In genomic region chr2:33220533-33220932, GRCh38 we compare ENCODE assay signal across 23 cellular contexts.
DNase-seq lines count a peak whose midpoint lies in the region; ATAC-seq and TF ChIP-seq lines count a peak whose summit lies in the region.
"Had no signal": no experiment of that assay in that cellular context is flagged by ENCODE, and none has a peak within 500 bp of the region (broad histone marks: within the 10 kb centered on the region; RNA-seq: fewer than 3 reads in every experiment).

No MANE protein-coding gene starts in this region.

- no peaks in the 10 kb centered on the region for H3K36me3 ChIP-seq in PC-3 (ENCODE audit: low read depth, low read length)
- H3K36me3 ChIP-seq in aorta (ENCODE audit: control insufficient read depth in 1 of 2, insufficient read depth in 2 of 2, low read length in 1 of 2), result no peaks in the 10 kb centered on the region
- H3K36me3 ChIP-seq in hepatocyte (replicated peaks; ENCODE audit: insufficient read depth, low read depth), result no peaks in the 10 kb centered on the region
- H3K36me3 ChIP-seq: esophagus squamous epithelium, Peyer's patch had no signal

- ATAC-seq in PC-3 (no peak), aorta (ENCODE audit: low FRiP score) (no peak), HG03354 (IDR thresholded peaks at IDR 0.05; ENCODE audit: poor library complexity, severe bottlenecking, unreplicated experiment) (no peak)
- ATAC-seq: activated CD8-positive, alpha-beta memory T cell treated with anti-CD3 and anti-CD28 coated beads, Interleukin-2, amount 10 ng/mL, durations not matched to agents 7 days and 5 days; GM12878; left cardiac atrium had no signal

- H3K79me2 ChIP-seq in PC-3 (ENCODE audit: low read length), result no peaks in the 10 kb centered on the region
- H3K79me2 ChIP-seq in hepatocyte, result no peaks in the 10 kb centered on the region

- 7 to 14% methylated on average over 3 of the region's 3 CpGs for WGBS in aorta, 2 donors
- 81% methylated on average over 3 of the region's 3 CpGs for WGBS in hepatocyte (ENCODE audit: low lambda C conversion rate, missing lambda C conversion rate)

- H3K27ac Mint-ChIP-seq in mesothelial cell of epicardium, result peak overlapping the region; percentile 31
- H3K27ac Mint-ChIP-seq: activated CD4-positive, alpha-beta T cell treated with anti-CD3 and anti-CD28 coated beads, Interleukin-2, amount 10 ng/mL, durations not matched to agents 24 days and 14 days; activated CD8-positive, alpha-beta memory T cell treated with anti-CD3 and anti-CD28 coated beads, Interleukin-2, amount 10 ng/mL, durations not matched to agents 7 days and 5 days; activated T-helper 1 cell treated with anti-CD3 and anti-CD28 coated beads, Interleukin-12 subunit alpha, Interleukin-12 subunit beta, Interleukin-2, Interleukin-4 antibody, amounts not matched to agents 30 ng/mL and 10 ng/mL and 1 ng/mL, durations not matched to agents 14 hours and 24 hours and 36 hours; progenitor cell of endocrine pancreas had no signal

- intact Hi-C loops in PC-3 (cut with micrococcal nuclease), result no loop called here
- intact Hi-C loops in aorta (cut with DNase I), result no loop called here

- no peak overlapping the region for H3K4me3 Mint-ChIP-seq in mesothelial cell of epicardium
- H3K4me3 Mint-ChIP-seq: activated CD4-positive, alpha-beta T cell treated with anti-CD3 and anti-CD28 coated beads, Interleukin-2, amount 10 ng/mL, durations not matched to agents 24 days and 14 days; activated CD8-positive, alpha-beta memory T cell treated with anti-CD3 and anti-CD28 coated beads, Interleukin-2, amount 10 ng/mL, durations not matched to agents 7 days and 5 days; activated T-helper 1 cell treated with anti-CD3 and anti-CD28 coated beads, Interleukin-12 subunit alpha, Interleukin-12 subunit beta, Interleukin-2, Interleukin-4 antibody, amounts not matched to agents 30 ng/mL and 10 ng/mL and 1 ng/mL, durations not matched to agents 14 hours and 24 hours and 36 hours; neural crest cell had no signal

- CTCF ChIA-PET in PC-3 (lab: Charles Lee), result no interaction called here

- peaks cover 9% of the 10 kb centered on the region for H3K36me3 Mint-ChIP-seq in mesothelial cell of epicardium
- H3K36me3 Mint-ChIP-seq: activated CD8-positive, alpha-beta memory T cell treated with anti-CD3 and anti-CD28 coated beads, Interleukin-2, amount 10 ng/mL, durations not matched to agents 7 days and 5 days had no signal

- H3K9me3 ChIP-seq in PC-3 (ENCODE audit: low read length), result no peaks in the 10 kb centered on the region
- H3K9me3 ChIP-seq in aorta (ENCODE audit: control insufficient read depth, low read length), result no peaks in the 10 kb centered on the region
- no peaks in the 10 kb centered on the region for H3K9me3 ChIP-seq in hepatocyte (ENCODE audit: low read depth)
- H3K9me3 ChIP-seq: esophagus squamous epithelium, Peyer's patch had no signal

- BruUV-seq in PC-3 (replicated peaks; lab: Mats Ljungman, UMichigan), result no TSS peak

- H4K20me1 ChIP-seq in PC-3 (ENCODE audit: low read length) (no peaks in the 10 kb centered on the region), hepatocyte (ENCODE audit: insufficient read depth, poor library complexity, severe bottlenecking) (no peaks in the 10 kb centered on the region)

- peaks cover 13% of the 10 kb centered on the region for H3K4me1 Mint-ChIP-seq in mesothelial cell of epicardium

- H3F3A ChIP-seq in PC-3 (ENCODE audit: low read length, unreplicated experiment), result no peaks in the 10 kb centered on the region

- H2AFZ ChIP-seq in PC-3 (ENCODE audit: low read length) (no peak overlapping the region), hepatocyte (no peak overlapping the region)

- H3K27me3 ChIP-seq in PC-3 (ENCODE audit: low read length) (no peaks in the 10 kb centered on the region), aorta (ENCODE audit: control insufficient read depth in 1 of 2, insufficient read depth in 2 of 2, low read length in 1 of 2) (no peaks in the 10 kb centered on the region), hepatocyte (no peaks in the 10 kb centered on the region)
- H3K27me3 ChIP-seq: esophagus squamous epithelium, Peyer's patch had no signal

- H3K9ac ChIP-seq in PC-3 (ENCODE audit: low read length), result no peak overlapping the region

- no peaks in the 10 kb centered on the region for H3K27me3 Mint-ChIP-seq in mesothelial cell of epicardium (ENCODE audit: low read depth)
- H3K27me3 Mint-ChIP-seq: progenitor cell of endocrine pancreas had no signal

- H3K4me3 ChIP-seq in PC-3 (ENCODE audit: low read length) (no peak overlapping the region), coronary artery (no peak overlapping the region), aorta (ENCODE audit: low read length in 2 of 2) (no peak overlapping the region), hepatocyte (no peak overlapping the region)
- H3K4me3 ChIP-seq: esophagus squamous epithelium, GM12878, Peyer's patch had no signal

- H3K4me2 ChIP-seq in PC-3 (ENCODE audit: low read length) (no peak overlapping the region; the same call in 1 of the 2 replicates), hepatocyte (no peak overlapping the region)

- TF ChIP-seq CTCF in PC-3 (conservative IDR thresholded peaks at IDR 0.05; ENCODE audit: low read depth, low read length) (no peak), coronary artery (IDR thresholded peaks at IDR 0.05) (no peak), mesothelial cell of epicardium (IDR thresholded peaks at IDR 0.05; ENCODE audit: unreplicated experiment) (no peak), hepatocyte (IDR thresholded peaks at IDR 0.05; ENCODE audit: poor library complexity) (no peak)

- peaks cover 13% of the 10 kb centered on the region for H3K4me1 ChIP-seq in PC-3 (ENCODE audit: insufficient read depth, low read length)
- H3K4me1 ChIP-seq in aorta (ENCODE audit: control insufficient read depth in 1 of 2, insufficient read depth in 2 of 2, low read length in 2 of 2), result peaks cover 9 to 20% of the 10 kb centered on the region in 2 donors
- no peaks in the 10 kb centered on the region for H3K4me1 ChIP-seq in hepatocyte (ENCODE audit: insufficient read depth)
- H3K4me1 ChIP-seq: Peyer's patch had no signal

- 0 out of 2 replicates have a peak overlapping the region, but pooled peaks have one; percentile 19 for H3K27ac ChIP-seq in PC-3 (ENCODE audit: low read length)
- H3K27ac ChIP-seq in coronary artery, result peak overlapping the region; percentile 64 to 85
- H3K27ac ChIP-seq in aorta (ENCODE audit: low read depth in 1 of 2, low read length in 2 of 2), result peak overlapping the region; percentile 79 to 95
- no peak overlapping the region for H3K27ac ChIP-seq in hepatocyte

- H3K9me2 ChIP-seq in PC-3 (replicated peaks; ENCODE audit: low read length) (no peaks in the 10 kb centered on the region), hepatocyte (replicated peaks; ENCODE audit: insufficient read depth) (no peaks in the 10 kb centered on the region)

- peaks cover 10% of the 10 kb centered on the region for H3K9me3 Mint-ChIP-seq in mesothelial cell of epicardium
- H3K9me3 Mint-ChIP-seq: activated CD4-positive, alpha-beta T cell treated with anti-CD3 and anti-CD28 coated beads, Interleukin-2, amount 10 ng/mL, durations not matched to agents 24 days and 14 days; activated T-helper 1 cell treated with anti-CD3 and anti-CD28 coated beads, Interleukin-12 subunit alpha, Interleukin-12 subunit beta, Interleukin-2, Interleukin-4 antibody, amounts not matched to agents 30 ng/mL and 10 ng/mL and 1 ng/mL, durations not matched to agents 14 hours and 24 hours and 36 hours had no signal

- DNase-seq in PC-3, result no peak
- DNase-seq in coronary artery (ENCODE audit: low spot score), result no peak
- DNase-seq in mesothelial cell of epicardium (ENCODE audit: low spot score in 2 of 2, unreplicated experiment in 2 of 2), result no peak
- no peak for DNase-seq in aorta
- no peak for DNase-seq in islet precursor cell
- DNase-seq in hepatocyte (ENCODE audit: low spot score), result no peak
- DNase-seq: activated CD4-positive, alpha-beta T cell treated with anti-CD3 and anti-CD28 coated beads, Interleukin-2, amount 10 ng/mL, durations not matched to agents 24 days and 14 days; activated CD8-positive, alpha-beta memory T cell treated with anti-CD3 and anti-CD28 coated beads, Interleukin-2, amount 10 ng/mL, durations not matched to agents 7 days and 5 days; activated naive CD4-positive, alpha-beta T cell treated with anti-CD3 and anti-CD28 coated beads, Interleukin-2, amount 50 U/mL, for 16 hours; AML-193; DMS79; effector CD8-positive, alpha-beta T cell; esophagus squamous epithelium; GOT3; left cardiac atrium; NCI-H510A; Peyer's patch; substantia nigra had no signal

- POLR2A ChIA-PET in PC-3 (lab: Charles Lee; ENCODE audit: unreplicated experiment), result no interaction called here
